ENCODE assay signal across 1 cellular context in the genomic region with DNA sequence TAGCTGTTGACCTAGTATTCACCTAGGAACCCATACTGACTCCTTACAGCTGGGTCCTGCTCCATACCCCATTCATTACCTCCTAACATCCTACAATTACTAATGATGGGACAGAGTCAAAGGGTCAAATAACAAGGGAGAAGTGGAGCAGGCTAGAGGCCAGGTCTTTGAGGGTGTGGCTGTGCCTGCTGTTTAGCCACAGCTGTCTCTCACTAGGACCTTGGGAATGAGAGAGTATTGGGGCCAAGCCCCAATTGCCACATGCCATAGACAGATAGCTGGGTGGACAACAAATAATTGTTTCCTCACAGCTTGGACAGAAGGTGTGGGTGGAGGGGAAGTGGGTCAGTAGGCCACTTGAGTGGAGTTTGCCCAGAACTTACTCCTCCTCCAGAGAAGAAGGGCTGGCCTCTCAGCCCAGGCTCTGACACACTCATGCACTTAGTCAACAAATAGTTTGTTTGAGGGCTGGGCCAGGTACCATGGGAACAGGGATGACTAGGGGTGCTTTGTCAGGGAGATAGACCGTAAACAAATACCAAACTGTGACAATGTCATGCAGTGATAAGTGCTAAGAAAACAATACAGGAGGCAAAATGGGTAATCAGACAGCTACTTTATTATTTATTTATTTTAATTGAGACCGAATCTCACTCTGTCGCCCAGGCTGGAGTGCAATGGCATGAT.
TF ChIP-seq lines count a peak whose summit lies in the region.

No MANE protein-coding gene starts in this region.

TF ChIP-seq in GM12878, 131 proteins besides CTCF, POLR2A, EP300 and RAD21:
- TF ChIP-seq SPI1 (IDR thresholded peaks at IDR 0.05; ENCODE audit: borderline replicate concordance, insufficient read depth, low read depth, low read length) (0 out of 2 replicates have a peak, but pooled peaks have one; percentile 15), BCL11A (IDR thresholded peaks at IDR 0.05; ENCODE audit: low read depth, low read length) (no peak)
